In genomic region chr3:59862686-59863085, GRCh38 we compare ENCODE assay signal across 16 cellular contexts.
DNase-seq lines count a peak whose midpoint lies in the region; ATAC-seq and TF ChIP-seq lines count a peak whose summit lies in the region.
"Had no signal": no experiment of that assay in that cellular context is flagged by ENCODE, and none has a peak within 500 bp of the region (broad histone marks: within the 10 kb centered on the region; RNA-seq: fewer than 3 reads in every experiment).

No MANE protein-coding gene starts in this region.

- BruUV-seq in mammary epithelial cell (replicated peaks; lab: Mats Ljungman, UMichigan), result no TSS peak

- intact Hi-C loops in mammary epithelial cell (cut with micrococcal nuclease), result no loop called here
- intact Hi-C loops in activated T-helper 1 cell treated with anti-CD3 and anti-CD28 coated beads, Interleukin-12 subunit alpha, Interleukin-12 subunit beta, Interleukin-2, Interleukin-4 antibody, amounts not matched to agents 30 ng/mL and 10 ng/mL and 1 ng/mL, durations not matched to agents 14 hours and 24 hours and 36 hours (cut with micrococcal nuclease), result loop anchor here (10.0 kb wide), 1 partner anchor 212 kb away; no protein-coding TSS in a partner anchor

- no peak overlapping the region for H3K4me3 ChIP-seq in mammary epithelial cell (replicated peaks in 1 of 3; ENCODE audit: insufficient read depth in 1 of 3, low read depth in 2 of 3, low read length in 3 of 3)
- H3K4me3 ChIP-seq: stomach had no signal

- H3K9ac ChIP-seq in mammary epithelial cell (ENCODE audit: insufficient read depth, low read length), result no peak overlapping the region

- no peak overlapping the region for H3K27ac Mint-ChIP-seq in activated T-helper 1 cell treated with anti-CD3 and anti-CD28 coated beads, Interleukin-12 subunit alpha, Interleukin-12 subunit beta, Interleukin-2, Interleukin-4 antibody, amounts not matched to agents 30 ng/mL and 10 ng/mL and 1 ng/mL, durations not matched to agents 14 hours and 24 hours and 36 hours
- H3K27ac Mint-ChIP-seq: activated CD8-positive, alpha-beta memory T cell treated with anti-CD3 and anti-CD28 coated beads, Interleukin-2, amount 10 ng/mL, durations not matched to agents 7 days and 5 days; B cell; brain; WTC11 had no signal

- WGBS in mammary epithelial cell (ENCODE audit: low coverage, missing lambda C conversion rate), result 80% methylated on average over 6 of the region's 6 CpGs

- peaks cover 31% of the 10 kb centered on the region for H3K4me1 Mint-ChIP-seq in activated T-helper 1 cell treated with anti-CD3 and anti-CD28 coated beads, Interleukin-12 subunit alpha, Interleukin-12 subunit beta, Interleukin-2, Interleukin-4 antibody, amounts not matched to agents 30 ng/mL and 10 ng/mL and 1 ng/mL, durations not matched to agents 14 hours and 24 hours and 36 hours (ENCODE audit: low read depth)

- no peaks in the 10 kb centered on the region for H3K27me3 Mint-ChIP-seq in activated T-helper 1 cell treated with anti-CD3 and anti-CD28 coated beads, Interleukin-12 subunit alpha, Interleukin-12 subunit beta, Interleukin-2, Interleukin-4 antibody, amounts not matched to agents 30 ng/mL and 10 ng/mL and 1 ng/mL, durations not matched to agents 14 hours and 24 hours and 36 hours (ENCODE audit: insufficient read depth)
- H3K27me3 Mint-ChIP-seq: activated CD8-positive, alpha-beta memory T cell treated with anti-CD3 and anti-CD28 coated beads, Interleukin-2, amount 10 ng/mL, durations not matched to agents 7 days and 5 days had no signal

- no peaks in the 10 kb centered on the region for H3K36me3 ChIP-seq in mammary epithelial cell (ENCODE audit: insufficient read depth, low read length)
- H3K36me3 ChIP-seq: stomach had no signal

- peaks cover 50% of the 10 kb centered on the region for H3K36me3 Mint-ChIP-seq in activated T-helper 1 cell treated with anti-CD3 and anti-CD28 coated beads, Interleukin-12 subunit alpha, Interleukin-12 subunit beta, Interleukin-2, Interleukin-4 antibody, amounts not matched to agents 30 ng/mL and 10 ng/mL and 1 ng/mL, durations not matched to agents 14 hours and 24 hours and 36 hours (ENCODE audit: low read depth)
- H3K36me3 Mint-ChIP-seq: brain had no signal

- no peaks in the 10 kb centered on the region for H4K20me1 ChIP-seq in mammary epithelial cell (ENCODE audit: insufficient read depth, low read length)

- TF ChIP-seq CTCF in mammary epithelial cell (conservative IDR thresholded peaks at IDR 0.05 in 1 of 2, IDR thresholded peaks at IDR 0.05 in 1 of 2; ENCODE audit: extremely low read depth in 1 of 2, insufficient read depth in 1 of 2, low read depth in 1 of 2, low read length in 2 of 2), result no peak
- no peak for TF ChIP-seq CTCF in omental fat pad (IDR thresholded peaks at IDR 0.05)

- peak; percentile 54 for DNase-seq in ELR (ENCODE audit: low read depth)
- peak; percentile 42 for DNase-seq in MV-4-11 (lab: John Stamatoyannopoulos, UW)
- DNase-seq in mammary epithelial cell, result peak; percentile 32
- peak; percentile 81 for DNase-seq in non-pigmented ciliary epithelial cell (ENCODE audit: low read depth)
- no peak for DNase-seq in activated T-helper 1 cell treated with anti-CD3 and anti-CD28 coated beads, Interleukin-12 subunit alpha, Interleukin-12 subunit beta, Interleukin-2, Interleukin-4 antibody, amounts not matched to agents 30 ng/mL and 10 ng/mL and 1 ng/mL, durations not matched to agents 14 hours and 24 hours and 36 hours (ENCODE audit: low spot score)
- no peak for DNase-seq in omental fat pad (ENCODE audit: low spot score)
- DNase-seq: activated CD8-positive, alpha-beta memory T cell treated with anti-CD3 and anti-CD28 coated beads, Interleukin-2, amount 10 ng/mL, durations not matched to agents 7 days and 5 days; activated gamma-delta T cell treated with Interleukin-2 at 50 U/mL for 16 hours; DMS 273 treated with DMSO at 0.1 percent for 48 hours; stomach had no signal

- H3K4me3 Mint-ChIP-seq in activated T-helper 1 cell treated with anti-CD3 and anti-CD28 coated beads, Interleukin-12 subunit alpha, Interleukin-12 subunit beta, Interleukin-2, Interleukin-4 antibody, amounts not matched to agents 30 ng/mL and 10 ng/mL and 1 ng/mL, durations not matched to agents 14 hours and 24 hours and 36 hours, result no peak overlapping the region
- H3K4me3 Mint-ChIP-seq: activated CD8-positive, alpha-beta memory T cell treated with anti-CD3 and anti-CD28 coated beads, Interleukin-2, amount 10 ng/mL, durations not matched to agents 7 days and 5 days; B cell; brain; WTC11 had no signal

- dilution Hi-C loops in mammary epithelial cell (cut with HindIII; ENCODE audit: low sequenced_read_pairs), result loop anchor here (25.0 kb wide), 1 partner anchor 1225 kb away; no protein-coding TSS in a partner anchor

- no peak overlapping the region for H3K27ac ChIP-seq in mammary epithelial cell (ENCODE audit: insufficient read depth, low read depth, low read length)
- H3K27ac ChIP-seq: stomach had no signal

- H3K4me2 ChIP-seq in mammary epithelial cell (ENCODE audit: insufficient read depth, low read depth, low read length), result no peak overlapping the region

- peaks cover 35% of the 10 kb centered on the region for H3K9me3 Mint-ChIP-seq in activated T-helper 1 cell treated with anti-CD3 and anti-CD28 coated beads, Interleukin-12 subunit alpha, Interleukin-12 subunit beta, Interleukin-2, Interleukin-4 antibody, amounts not matched to agents 30 ng/mL and 10 ng/mL and 1 ng/mL, durations not matched to agents 14 hours and 24 hours and 36 hours

- no peaks in the 10 kb centered on the region for H3K9me3 ChIP-seq in mammary epithelial cell (replicated peaks; ENCODE audit: insufficient read depth, low read length)
- H3K9me3 ChIP-seq: stomach had no signal

- H3K27me3 ChIP-seq in mammary epithelial cell (ENCODE audit: insufficient read depth, low read length), result no peaks in the 10 kb centered on the region
- H3K27me3 ChIP-seq: stomach had no signal

- ATAC-seq in HG03159 (IDR thresholded peaks at IDR 0.05; ENCODE audit: unreplicated experiment) (no peak), omental fat pad (ENCODE audit: low FRiP score) (no peak)
- ATAC-seq: activated CD8-positive, alpha-beta memory T cell treated with anti-CD3 and anti-CD28 coated beads, Interleukin-2, amount 10 ng/mL, durations not matched to agents 7 days and 5 days; left lobe of liver; Panc1; WTC11 had no signal

- CTCF ChIA-PET in mammary epithelial cell (lab: Charles Lee; ENCODE audit: low non-redundant PET), result no interaction called here

- no peak overlapping the region for H2AFZ ChIP-seq in mammary epithelial cell (ENCODE audit: low read depth, low read length)

- H3K79me2 ChIP-seq in mammary epithelial cell (ENCODE audit: insufficient read depth, low read length), result no peaks in the 10 kb centered on the region

- peaks cover 15% of the 10 kb centered on the region for H3K4me1 ChIP-seq in mammary epithelial cell (ENCODE audit: insufficient read depth, low read length)
- H3K4me1 ChIP-seq: stomach had no signal

- in situ Hi-C loops in mammary epithelial cell (cut with MboI; ENCODE audit: low sequenced_read_pairs in 2 of 2), result loop anchor here in 1 of 2 donors (25.0 kb wide), 1 partner anchor 650 kb away; no protein-coding TSS in a partner anchor

Comparison
In these comparisons a context has a peak if more than half of its experiments do, and no peak if none do; other contexts are left out.
1. DNase-seq: peak in ELR (single experiment), MV-4-11 (single experiment), mammary epithelial cell (single experiment) and non-pigmented ciliary epithelial cell (single experiment); none in activated T-helper 1 cell treated with anti-CD3 and anti-CD28 coated beads, Interleukin-12 subunit alpha, Interleukin-12 subunit beta, Interleukin-2, Interleukin-4 antibody, amounts not matched to agents 30 ng/mL and 10 ng/mL and 1 ng/mL, durations not matched to agents 14 hours and 24 hours and 36 hours (single experiment) and omental fat pad (single experiment).